In the genomic region with DNA sequence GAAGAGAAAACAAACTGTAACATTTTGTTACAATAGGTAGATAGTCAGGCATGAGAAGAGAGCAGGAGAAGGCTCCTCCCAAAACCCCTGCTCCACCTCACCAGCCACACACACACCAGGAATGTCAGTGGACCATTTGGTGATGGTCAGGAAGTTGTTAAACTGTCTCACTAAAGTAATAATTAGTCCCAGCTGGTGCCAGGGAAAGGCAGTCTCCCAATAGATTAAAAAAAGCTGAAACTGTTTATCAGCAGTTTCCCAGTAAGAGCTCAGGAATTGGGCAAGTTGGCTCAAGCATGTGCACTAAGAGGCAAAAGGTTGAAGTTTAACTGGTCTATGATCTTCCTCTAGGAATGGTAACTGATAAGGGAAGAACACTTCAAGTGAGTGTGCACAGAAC, we compare ENCODE assay signal across 23 cellular contexts.
DNase-seq lines count a peak whose midpoint lies in the region; ATAC-seq and TF ChIP-seq lines count a peak whose summit lies in the region.
"Had no signal": no experiment of that assay in that cellular context is flagged by ENCODE, and none has a peak within 500 bp of the region (broad histone marks: within the 10 kb centered on the region; RNA-seq: fewer than 3 reads in every experiment).

No MANE protein-coding gene starts in this region.

- intact Hi-C loops in IMR-90 (cut with micrococcal nuclease): no loop called here

- H3K36me3 ChIP-seq in BJ (ENCODE audit: control insufficient read depth, insufficient read depth, low read length): no peaks in the 10 kb centered on the region
- no peaks in the 10 kb centered on the region for H3K36me3 ChIP-seq in IMR-90 (ENCODE audit: control insufficient read depth, insufficient read depth, low read length)
- H3K36me3 ChIP-seq: right atrium auricular region, suprapubic skin had no signal

- H3K36me3 Mint-ChIP-seq in nephron progenitor cell (ENCODE audit: low read depth): peaks cover 28% of the 10 kb centered on the region

- H2AFZ ChIP-seq in IMR-90 (replicated peaks; ENCODE audit: low read length, poor library complexity): peak overlapping the region; percentile 61

- H3K4me1 Mint-ChIP-seq in nephron progenitor cell: peaks cover 15% of the 10 kb centered on the region
- H3K4me1 Mint-ChIP-seq: activated T-helper 17 cell treated with anti-CD3 and anti-CD28 coated beads, Interleukin-2, amount 50 U/mL, for 72 hours; naive thymus-derived CD4-positive, alpha-beta T cell had no signal

- DNase-seq in BJ (ENCODE audit: low read depth) (peak; percentile 72), IMR-90 (peak; percentile 31), fibroblast of peridontal ligament (ENCODE audit: extremely low read depth) (peak; percentile 74), nephron progenitor cell (no peak), NCI-H345 (lab: John Stamatoyannopoulos, UW) (no peak)
- DNase-seq: activated CD4-positive, alpha-beta T cell treated with anti-CD3 and anti-CD28 coated beads for 48 hours; CD4-positive, alpha-beta T cell; DMS153; foreskin melanocyte; KBM-7; kidney; naive thymus-derived CD4-positive, alpha-beta T cell; NCI-H1694; NCI-H774; SHP77 treated with DMSO at 0.1 percent for 48 hours; T-helper 1 cell had no signal

- peak overlapping the region; percentile 90; the same call in 1 of the 2 replicates for H2BK20ac ChIP-seq in IMR-90 (ENCODE audit: low read depth, low read length)

- TF ChIP-seq POLR2A in IMR-90 (IDR thresholded peaks at IDR 0.05; ENCODE audit: low read depth, low read length): no peak

- no peak overlapping the region for H2BK15ac ChIP-seq in IMR-90 (ENCODE audit: low read depth, low read length)

- H3K4ac ChIP-seq in IMR-90 (ENCODE audit: low read depth, low read length): peak overlapping the region; percentile 54; the same call in 1 of the 2 replicates

- H2AK9ac ChIP-seq in IMR-90 (replicated peaks; ENCODE audit: low read depth, low read length, poor library complexity): no peak overlapping the region

- no peaks in the 10 kb centered on the region for H4K20me1 ChIP-seq in IMR-90 (ENCODE audit: insufficient read depth, low read length)

- no peaks in the 10 kb centered on the region for H3K79me1 ChIP-seq in IMR-90 (ENCODE audit: low read depth in 1 of 2, low read length in 2 of 2)

- H3K27me3 ChIP-seq in BJ (ENCODE audit: control insufficient read depth, insufficient read depth, low read length): no peaks in the 10 kb centered on the region
- no peaks in the 10 kb centered on the region for H3K27me3 ChIP-seq in IMR-90 (ENCODE audit: control insufficient read depth, insufficient read depth, low read length)
- H3K27me3 ChIP-seq: right atrium auricular region, suprapubic skin had no signal

- H3K4me3 Mint-ChIP-seq in nephron progenitor cell: no peak overlapping the region
- H3K4me3 Mint-ChIP-seq: activated T-helper 17 cell treated with anti-CD3 and anti-CD28 coated beads, Interleukin-2, amount 50 U/mL, for 72 hours; CD4-positive, alpha-beta T cell; naive thymus-derived CD4-positive, alpha-beta T cell had no signal

- CTCF ChIA-PET in BJ (lab: Yijun Ruan, JAX) (interaction anchor here (0.6 kb wide), 1 partner anchor 237 kb away, joined by 3 read pairs; no protein-coding TSS in a partner anchor), IMR-90 (lab: Yijun Ruan, JAX) (no interaction called here)

- H4K5ac ChIP-seq in IMR-90 (ENCODE audit: low read depth, low read length): no peak overlapping the region

- in situ Hi-C loops in IMR-90 (cut with MboI; ENCODE audit: low sequenced_read_pairs): no loop called here

- H3K27ac Mint-ChIP-seq in nephron progenitor cell: peak overlapping the region; percentile 81
- H3K27ac Mint-ChIP-seq: activated T-helper 17 cell treated with anti-CD3 and anti-CD28 coated beads, Interleukin-2, amount 50 U/mL, for 72 hours; CD4-positive, alpha-beta T cell; naive thymus-derived CD4-positive, alpha-beta T cell had no signal

- H2BK5ac ChIP-seq in IMR-90 (ENCODE audit: low read depth, low read length, poor library complexity, severe bottlenecking): peak overlapping the region; percentile 68

- H3K9me3 Mint-ChIP-seq in nephron progenitor cell: peaks cover 54% of the 10 kb centered on the region

- dilution Hi-C loops in IMR-90 (cut with HindIII; ENCODE audit: low sequenced_read_pairs, unreplicated experiment): no loop called here

- no peak for TF ChIP-seq RAD21 in IMR-90 (IDR thresholded peaks at IDR 0.05; ENCODE audit: low read length)

- no peak overlapping the region for H3K23ac ChIP-seq in IMR-90 (ENCODE audit: low read depth, low read length)

- no peak overlapping the region for H4K91ac ChIP-seq in IMR-90 (ENCODE audit: insufficient read depth, low read depth, low read length)

- H3K9ac ChIP-seq in IMR-90 (ENCODE audit: low read depth, low read length): no peak overlapping the region

- ATAC-seq in IMR-90 (ENCODE audit: low read depth) (peak; percentile 69), GM19023 (IDR thresholded peaks at IDR 0.05; ENCODE audit: unreplicated experiment) (no peak), HG02870 (IDR thresholded peaks at IDR 0.05; ENCODE audit: unreplicated experiment) (no peak), GM21786 (IDR thresholded peaks at IDR 0.05; ENCODE audit: unreplicated experiment) (no peak)
- ATAC-seq: activated T-helper 17 cell treated with anti-CD3 and anti-CD28 coated beads, Interleukin-2, amount 50 U/mL, for 72 hours; naive thymus-derived CD4-positive, alpha-beta T cell had no signal

- H4K8ac ChIP-seq in IMR-90 (ENCODE audit: low read depth in 2 of 2, low read length in 2 of 2): 0 out of 4 replicates have a peak overlapping the region, but pooled peaks of 1 of the 2 experiments have one; percentile 52

- H2AK5ac ChIP-seq in IMR-90 (ENCODE audit: low read depth, low read length): no peak overlapping the region

- TF ChIP-seq CTCF in BJ (IDR thresholded peaks at IDR 0.05; ENCODE audit: insufficient read depth, low read depth, low read length) (no peak), IMR-90 (conservative IDR thresholded peaks at IDR 0.05; ENCODE audit: low read depth, low read length) (no peak), nephron progenitor cell (IDR thresholded peaks at IDR 0.05) (no peak)

- POLR2A ChIA-PET in BJ (lab: Charles Lee): no interaction called here
- POLR2A ChIA-PET in IMR-90 (lab: Charles Lee; ENCODE audit: unreplicated experiment): no interaction called here

- peaks cover 4% of the 10 kb centered on the region; the same call in 1 of the 2 replicates for H3K4me1 ChIP-seq in IMR-90 (ENCODE audit: control insufficient read depth, insufficient read depth, low read length)
- H3K4me1 ChIP-seq: right atrium auricular region, suprapubic skin had no signal

- H3K14ac ChIP-seq in IMR-90 (replicated peaks; ENCODE audit: low read depth, low read length): peak overlapping the region; percentile 34; the same call in 1 of the 2 replicates

- no peak overlapping the region for H3K56ac ChIP-seq in IMR-90 (ENCODE audit: extremely low read depth, insufficient read depth, low read length)

- H3K27ac ChIP-seq in IMR-90 (ENCODE audit: insufficient read depth, low read length): no peak overlapping the region
- H3K27ac ChIP-seq: coronary artery, right atrium auricular region, suprapubic skin had no signal

- peak overlapping the region; percentile 68; the same call in 1 of the 2 replicates for H2BK120ac ChIP-seq in IMR-90 (ENCODE audit: low read depth, low read length)

- peaks cover 3% of the 10 kb centered on the region for H3K9me3 ChIP-seq in IMR-90 (ENCODE audit: control insufficient read depth, insufficient read depth, low read length)
- H3K9me3 ChIP-seq: right atrium auricular region had no signal

- H3K18ac ChIP-seq in IMR-90 (ENCODE audit: low read depth, low read length): peak overlapping the region; percentile 48; the same call in 1 of the 2 replicates

- no peak overlapping the region for H3K4me2 ChIP-seq in IMR-90 (ENCODE audit: low read depth, low read length)

- H3K9me1 ChIP-seq in IMR-90 (ENCODE audit: insufficient read depth, low read length): no peaks in the 10 kb centered on the region; the same call in 1 of the 2 replicates

- H3K4me3 ChIP-seq in BJ (ENCODE audit: low read depth, low read length): no peak overlapping the region
- no peak overlapping the region for H3K4me3 ChIP-seq in IMR-90 (ENCODE audit: insufficient read depth, low read depth, low read length)
- H3K4me3 ChIP-seq: coronary artery, right atrium auricular region, suprapubic skin had no signal

- H3K27me3 Mint-ChIP-seq in nephron progenitor cell (ENCODE audit: low read depth, poor library complexity): peaks cover 4% of the 10 kb centered on the region
- H3K27me3 Mint-ChIP-seq: activated T-helper 17 cell treated with anti-CD3 and anti-CD28 coated beads, Interleukin-2, amount 50 U/mL, for 72 hours; CD4-positive, alpha-beta T cell; naive thymus-derived CD4-positive, alpha-beta T cell had no signal

- no TSS peak for BruUV-seq in IMR-90 (replicated peaks; lab: Mats Ljungman, UMichigan)

TF ChIP-seq in IMR-90, 13 proteins besides CTCF, POLR2A, EP300 and RAD21:
- no peak for TF ChIP-seq RFX5 (IDR thresholded peaks at IDR 0.05; ENCODE audit: low read depth, low read length)
- TF ChIP-seq RCOR1 (IDR thresholded peaks at IDR 0.05; ENCODE audit: insufficient replicate concordance, low read length): no peak
- no peak for TF ChIP-seq MXI1 (IDR thresholded peaks at IDR 0.05; ENCODE audit: borderline replicate concordance, low read depth, low read length)
- TF ChIP-seq MAZ (IDR thresholded peaks at IDR 0.05; ENCODE audit: borderline replicate concordance, low read depth, low read length): no peak
- TF ChIP-seq CEBPB (IDR thresholded peaks at IDR 0.05; ENCODE audit: low read depth, low read length): no peak
- no peak for TF ChIP-seq MAFK (IDR thresholded peaks at IDR 0.05; ENCODE audit: low read depth, low read length)
- no peak for TF ChIP-seq NFE2L2 (IDR thresholded peaks at IDR 0.05; ENCODE audit: low read depth, low read length)
- TF ChIP-seq CHD1 (IDR thresholded peaks at IDR 0.05; ENCODE audit: low read depth, low read length): no peak
- TF ChIP-seq, protein P1, sequence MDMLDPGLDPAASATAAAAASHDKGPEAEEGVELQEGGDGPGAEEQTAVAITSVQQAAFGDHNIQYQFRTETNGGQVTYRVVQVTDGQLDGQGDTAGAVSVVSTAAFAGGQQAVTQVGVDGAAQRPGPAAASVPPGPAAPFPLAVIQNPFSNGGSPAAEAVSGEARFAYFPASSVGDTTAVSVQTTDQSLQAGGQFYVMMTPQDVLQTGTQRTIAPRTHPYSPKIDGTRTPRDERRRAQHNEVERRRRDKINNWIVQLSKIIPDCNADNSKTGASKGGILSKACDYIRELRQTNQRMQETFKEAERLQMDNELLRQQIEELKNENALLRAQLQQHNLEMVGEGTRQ (IDR thresholded peaks at IDR 0.05; ENCODE audit: low read depth, low read length): no peak

Comparison
In these comparisons a context has a peak if more than half of its experiments do, and no peak if none do; other contexts are left out.
1. DNase-seq: peak in BJ (single experiment), IMR-90 (single experiment) and fibroblast of peridontal ligament (single experiment); none in nephron progenitor cell (single experiment) and NCI-H345 (single experiment).